In the genomic region with DNA sequence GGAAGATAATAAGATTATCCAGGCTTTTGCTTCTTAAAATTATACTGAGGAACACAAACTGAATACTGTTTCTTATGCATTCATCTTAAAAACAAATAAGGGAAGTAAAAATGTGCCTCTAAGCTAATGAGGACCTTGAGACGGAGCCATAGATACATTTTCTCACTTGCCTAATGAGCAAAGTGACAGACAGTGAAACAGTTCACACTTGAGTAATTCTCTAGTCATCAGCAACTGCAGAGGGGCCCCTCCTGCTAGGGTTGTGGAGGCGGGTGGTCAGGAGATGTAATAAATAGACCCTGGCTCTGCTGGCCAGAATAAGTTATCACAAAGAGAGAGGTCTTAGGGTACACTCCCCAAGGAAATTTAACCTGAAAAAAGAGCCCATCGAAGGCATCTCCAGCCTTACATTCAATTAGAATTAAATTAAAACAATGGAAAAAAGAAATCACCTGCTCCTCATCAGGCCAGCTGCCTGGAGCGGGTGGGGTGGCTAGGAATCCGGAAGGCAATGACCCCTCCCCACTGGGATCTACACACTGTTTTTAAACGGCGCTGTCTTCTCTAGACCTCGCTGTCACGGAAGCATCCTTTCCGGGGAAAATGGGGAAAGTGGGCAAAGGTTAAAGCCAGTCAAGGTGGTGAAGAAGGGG, we compare ENCODE assay signal across 11 cellular contexts. TPM values are rescaled to one million over a fixed set of nuclear protein-coding genes. Genes with fewer than 3 reads are reported as not detected.
A peak's percentile ranks its signal among the peaks of the same experiment; 100 is the strongest.
DNase-seq lines count a peak whose midpoint lies in the region; ATAC-seq, FAIRE-seq and TF ChIP-seq lines count a peak whose summit lies in the region.
"Had no signal": no experiment of that assay in that cellular context is flagged by ENCODE, and none has a peak within 500 bp of the region (broad histone marks: within the 10 kb centered on the region; RNA-seq: fewer than 3 reads in every experiment).

No MANE protein-coding gene starts in this region.

- H3K36me3 Mint-ChIP-seq in activated naive CD8-positive, alpha-beta T cell treated with anti-CD3 and anti-CD28 coated beads, Interleukin-2, amount 50 U/mL, for 24 hours (ENCODE audit: low read depth) = no peaks in the 10 kb centered on the region
- no peaks in the 10 kb centered on the region for H3K36me3 Mint-ChIP-seq in activated CD4-positive, alpha-beta memory T cell treated with anti-CD3 and anti-CD28 coated beads for 36 hours

- TF ChIP-seq CTCF in mucosa of descending colon (IDR thresholded peaks at IDR 0.05) (no peak), esophagus squamous epithelium (IDR thresholded peaks at IDR 0.05) (no peak)

- H3K27ac ChIP-seq in esophagus squamous epithelium = no peak overlapping the region

- H3K36me3 ChIP-seq in mucosa of descending colon (ENCODE audit: low read depth) = no peaks in the 10 kb centered on the region
- H3K36me3 ChIP-seq in esophagus squamous epithelium = no peaks in the 10 kb centered on the region

- CTCF ChIA-PET in activated CD4-positive, alpha-beta memory T cell treated with anti-CD3 and anti-CD28 coated beads for 36 hours (lab: Charles Lee) = interaction anchor here (1.5 kb wide), 1 partner anchor 9 kb away, joined by 4 read pairs; no protein-coding TSS in a partner anchor

- H3K9me3 ChIP-seq in mucosa of descending colon (no peaks in the 10 kb centered on the region), esophagus squamous epithelium (no peaks in the 10 kb centered on the region)

- H3K4me1 ChIP-seq in mucosa of descending colon (ENCODE audit: low read depth) = no peaks in the 10 kb centered on the region
- H3K4me1 ChIP-seq in esophagus squamous epithelium = no peaks in the 10 kb centered on the region

- no peak overlapping the region for H3K27ac Mint-ChIP-seq in activated naive CD8-positive, alpha-beta T cell treated with anti-CD3 and anti-CD28 coated beads, Interleukin-2, amount 50 U/mL, for 24 hours
- H3K27ac Mint-ChIP-seq in activated CD4-positive, alpha-beta memory T cell treated with anti-CD3 and anti-CD28 coated beads for 36 hours = no peak overlapping the region
- H3K27ac Mint-ChIP-seq: activated CD4-positive, alpha-beta T cell treated with anti-CD3 and anti-CD28 coated beads, Interleukin-2, amount 10 ng/mL, durations not matched to agents 7 days and 5 days; nephron had no signal

- POLR2A ChIA-PET in activated CD4-positive, alpha-beta memory T cell treated with anti-CD3 and anti-CD28 coated beads for 36 hours (lab: Charles Lee) = no interaction called here

- intact Hi-C loops in mucosa of descending colon (cut with DNase I, micrococcal nuclease) (no loop called here), esophagus squamous epithelium (cut with DNase I) (no loop called here)
- intact Hi-C loops in activated CD4-positive, alpha-beta memory T cell treated with anti-CD3 and anti-CD28 coated beads for 36 hours (cut with micrococcal nuclease) = no loop called here

- ATAC-seq in GM18867 (IDR thresholded peaks at IDR 0.05; ENCODE audit: unreplicated experiment) (peak; percentile 88), GM21825 (IDR thresholded peaks at IDR 0.05; ENCODE audit: unreplicated experiment) (peak; percentile 84), HG03457 (IDR thresholded peaks at IDR 0.05; ENCODE audit: unreplicated experiment) (peak; percentile 64), mucosa of descending colon (peak; percentile 55)
- ATAC-seq in activated naive CD8-positive, alpha-beta T cell treated with anti-CD3 and anti-CD28 coated beads, Interleukin-2, amount 50 U/mL, for 24 hours = no peak

- DNase-seq in mucosa of descending colon (no peak), esophagus squamous epithelium (lab: John Stamatoyannopoulos, UW) (no peak), urothelium cell line (ENCODE audit: low spot score) (no peak)
- no peak for DNase-seq in activated naive CD8-positive, alpha-beta T cell treated with anti-CD3 and anti-CD28 coated beads, Interleukin-2, amount 50 U/mL, for 24 hours
- no peak for DNase-seq in activated CD4-positive, alpha-beta memory T cell treated with anti-CD3 and anti-CD28 coated beads for 36 hours
- DNase-seq: activated CD4-positive, alpha-beta T cell treated with anti-CD3 and anti-CD28 coated beads, Interleukin-2, amount 10 ng/mL, durations not matched to agents 7 days and 5 days; DND-41 had no signal

- no peak for TF ChIP-seq POLR2A in esophagus squamous epithelium (IDR thresholded peaks at IDR 0.05)

- peaks cover 22% of the 10 kb centered on the region for H3K27me3 Mint-ChIP-seq in activated naive CD8-positive, alpha-beta T cell treated with anti-CD3 and anti-CD28 coated beads, Interleukin-2, amount 50 U/mL, for 24 hours
- peaks cover 27% of the 10 kb centered on the region for H3K27me3 Mint-ChIP-seq in activated CD4-positive, alpha-beta memory T cell treated with anti-CD3 and anti-CD28 coated beads for 36 hours

- H3K4me1 Mint-ChIP-seq in activated naive CD8-positive, alpha-beta T cell treated with anti-CD3 and anti-CD28 coated beads, Interleukin-2, amount 50 U/mL, for 24 hours = peaks cover 8% of the 10 kb centered on the region
- H3K4me1 Mint-ChIP-seq in activated CD4-positive, alpha-beta memory T cell treated with anti-CD3 and anti-CD28 coated beads for 36 hours (ENCODE audit: low read depth) = peaks cover 10% of the 10 kb centered on the region

- 62 to 78% methylated on average over 9 of the region's 10 CpGs for WGBS in esophagus squamous epithelium, 2 donors

- no peak overlapping the region for H3K4me3 Mint-ChIP-seq in activated naive CD8-positive, alpha-beta T cell treated with anti-CD3 and anti-CD28 coated beads, Interleukin-2, amount 50 U/mL, for 24 hours
- no peak overlapping the region for H3K4me3 Mint-ChIP-seq in activated CD4-positive, alpha-beta memory T cell treated with anti-CD3 and anti-CD28 coated beads for 36 hours
- H3K4me3 Mint-ChIP-seq: activated CD4-positive, alpha-beta T cell treated with anti-CD3 and anti-CD28 coated beads, Interleukin-2, amount 10 ng/mL, durations not matched to agents 7 days and 5 days; nephron had no signal

- no peak for FAIRE-seq in urothelium cell line (lab: Jason Lieb, UNC)

- no peaks in the 10 kb centered on the region for H3K9me3 Mint-ChIP-seq in activated naive CD8-positive, alpha-beta T cell treated with anti-CD3 and anti-CD28 coated beads, Interleukin-2, amount 50 U/mL, for 24 hours
- no peaks in the 10 kb centered on the region for H3K9me3 Mint-ChIP-seq in activated CD4-positive, alpha-beta memory T cell treated with anti-CD3 and anti-CD28 coated beads for 36 hours
- H3K9me3 Mint-ChIP-seq: activated CD4-positive, alpha-beta T cell treated with anti-CD3 and anti-CD28 coated beads, Interleukin-2, amount 10 ng/mL, durations not matched to agents 7 days and 5 days; nephron had no signal

- peaks cover 0 to 49% (median 0%) of the 10 kb centered on the region in 4 donors for H3K27me3 ChIP-seq in esophagus squamous epithelium

- no peak overlapping the region for H3K4me3 ChIP-seq in mucosa of descending colon
- no peak overlapping the region for H3K4me3 ChIP-seq in esophagus squamous epithelium

RNA-seq across cellular contexts. Expression of a gene that starts 32.6 kb away (rescaled TPM):
- total RNA-seq in mucosa of descending colon (10 to 100 TPM; 14.6 to 27.8 (median 14.8) TPM), esophagus squamous epithelium (10 to 100 TPM in 1 of 4 donors, 1 to 10 TPM in 3; 2.5 to 10.1 (median 6.5) TPM)
- total RNA-seq in activated CD4-positive, alpha-beta memory T cell treated with anti-CD3 and anti-CD28 coated beads for 36 hours = 10 to 100 TPM; 35.0 to 40.2 TPM

RNA-seq across cellular contexts. Expression of a gene that starts 41.8 kb away (rescaled TPM):
- total RNA-seq in mucosa of descending colon (10 to 100 TPM; 42.3 to 55.7 (median 42.6) TPM), esophagus squamous epithelium (10 to 100 TPM; 10.6 to 20.4 (median 17.2) TPM)
- 10 to 100 TPM; 24.9 to 27.3 TPM for total RNA-seq in activated CD4-positive, alpha-beta memory T cell treated with anti-CD3 and anti-CD28 coated beads for 36 hours
